In genomic region chr21:43940329-43940653, GRCh38 we compare ENCODE assay signal across 22 cellular contexts.
DNase-seq lines count a peak whose midpoint lies in the region; ATAC-seq, FAIRE-seq and TF ChIP-seq lines count a peak whose summit lies in the region.
"Had no signal": no experiment of that assay in that cellular context is flagged by ENCODE, and none has a peak within 500 bp of the region (broad histone marks: within the 10 kb centered on the region; RNA-seq: fewer than 3 reads in every experiment).

No MANE protein-coding gene starts in this region.

- no peak for DNase-seq in CD4-positive, alpha-beta memory T cell
- DNase-seq in WERI-Rb-1 (no peak), H1 (ENCODE audit: low read depth in 1 of 2, low spot score in 2 of 2) (no peak), gastrocnemius medialis (no peak), right lobe of liver (no peak), DMS79 treated with DMSO at 0.1 percent for 48 hours (lab: John Stamatoyannopoulos, UW) (no peak)
- DNase-seq: CD4-positive, CD25-positive, alpha-beta regulatory T cell; DMS 273 treated with DMSO at 0.1 percent for 48 hours; DMS79; GF-D8 had no signal

- H4K8ac ChIP-seq in H1 (ENCODE audit: extremely low read depth, insufficient read depth, low read length) = no peak overlapping the region

- no peaks in the 10 kb centered on the region for H3K79me1 ChIP-seq in H1 (ENCODE audit: low read depth, low read length)

- H3K9ac ChIP-seq in H1 (replicated peaks in 1 of 4; ENCODE audit: extremely low read depth in 1 of 4, low read depth in 3 of 4, low read length in 3 of 4) = no peak overlapping the region
- H3K9ac ChIP-seq: BLaER1 had no signal

- H4K91ac ChIP-seq in H1 (replicated peaks; ENCODE audit: insufficient read length, low read length) = no peak overlapping the region

- no peaks in the 10 kb centered on the region for H3K9me3 Mint-ChIP-seq in CD4-positive, alpha-beta memory T cell
- H3K9me3 Mint-ChIP-seq in activated T-helper 17 cell treated with anti-CD3 and anti-CD28 coated beads, Interleukin-2, amount 50 U/mL, for 72 hours = no peaks in the 10 kb centered on the region
- H3K9me3 Mint-ChIP-seq: CD4-positive, CD25-positive, alpha-beta regulatory T cell; CD8-positive, alpha-beta memory T cell; GM23338 had no signal

- no peak for TF ChIP-seq RAD21 in H1 (IDR thresholded peaks at IDR 0.05 in 1 of 2, conservative IDR thresholded peaks at IDR 0.05 in 1 of 2; ENCODE audit: low read depth in 2 of 2, low read length in 2 of 2)

- no peak overlapping the region for H3K4me2 ChIP-seq in H1 (ENCODE audit: insufficient read depth in 1 of 2, low read depth in 2 of 2, low read length in 2 of 2)
- H3K4me2 ChIP-seq: BLaER1, GM23338 had no signal

- H2AK5ac ChIP-seq in H1 (ENCODE audit: low read depth, low read length) = 0 out of 2 replicates have a peak overlapping the region, but pooled peaks have one; percentile 85

- in situ Hi-C loops in gastrocnemius medialis (cut with MboI; ENCODE audit: low sequenced_read_pairs in 4 of 4) = loop anchor here in 1 of 4 donors (25.0 kb wide), 1 partner anchor 103 kb away; no protein-coding TSS in a partner anchor

- no peak overlapping the region for H3K18ac ChIP-seq in H1 (ENCODE audit: extremely low read depth, low read length)

- POLR2A ChIA-PET in CD4-positive, alpha-beta memory T cell (lab: Charles Lee; ENCODE audit: partially characterized antibody) = no interaction called here
- POLR2A ChIA-PET in H1 (lab: Charles Lee; ENCODE audit: partially characterized antibody) = no interaction called here

- H2AFZ ChIP-seq in H1 (ENCODE audit: low read length) = no peak overlapping the region

- no peaks in the 10 kb centered on the region for H4K20me1 ChIP-seq in H1 (replicated peaks in 1 of 2; ENCODE audit: control insufficient read depth in 1 of 2, insufficient read depth in 2 of 2, low read length in 2 of 2)

- no peak overlapping the region for H3K4me3 ChIP-seq in CD4-positive, alpha-beta memory T cell (ENCODE audit: low read length in 2 of 2)
- H3K4me3 ChIP-seq in WERI-Rb-1 (ENCODE audit: low read depth, low read length) (peak overlapping the region; percentile 34), H1 (ENCODE audit: extremely low read depth in 1 of 4, insufficient read depth in 2 of 4, low read depth in 3 of 4, low read length in 4 of 4) (no peak overlapping the region), gastrocnemius medialis (no peak overlapping the region), right lobe of liver (no peak overlapping the region)
- H3K4me3 ChIP-seq: BLaER1, GM23338, HAP-1 had no signal

- no peak overlapping the region for H3K4ac ChIP-seq in H1 (replicated peaks; ENCODE audit: insufficient read length, low read depth, low read length)

- FAIRE-seq in H1 (lab: Jason Lieb, UNC) = no peak
- FAIRE-seq: A204.1, D721Med, GM18507, H54 had no signal

- no peak overlapping the region for H2BK20ac ChIP-seq in H1 (ENCODE audit: low read length)

- H2BK15ac ChIP-seq in H1 (ENCODE audit: low read length) = 0 out of 2 replicates have a peak overlapping the region, but pooled peaks have one; percentile 72

- H3K23me2 ChIP-seq in H1 (ENCODE audit: low read depth, low read length) = no peaks in the 10 kb centered on the region

- no peaks in the 10 kb centered on the region for H3K27me3 Mint-ChIP-seq in CD4-positive, alpha-beta memory T cell
- H3K27me3 Mint-ChIP-seq in activated T-helper 17 cell treated with anti-CD3 and anti-CD28 coated beads, Interleukin-2, amount 50 U/mL, for 72 hours = no peaks in the 10 kb centered on the region
- H3K27me3 Mint-ChIP-seq: B cell; CD4-positive, CD25-positive, alpha-beta regulatory T cell; CD8-positive, alpha-beta memory T cell had no signal

- H3K4me1 Mint-ChIP-seq in CD4-positive, alpha-beta memory T cell = peaks cover 12 to 29% (median 17%) of the 10 kb centered on the region in 4 donors
- peaks cover 11% of the 10 kb centered on the region for H3K4me1 Mint-ChIP-seq in activated T-helper 17 cell treated with anti-CD3 and anti-CD28 coated beads, Interleukin-2, amount 50 U/mL, for 72 hours

- no peak overlapping the region for H3K27ac ChIP-seq in CD4-positive, alpha-beta memory T cell (ENCODE audit: low read depth, low read length)
- H3K27ac ChIP-seq in WERI-Rb-1 = peak overlapping the region; percentile 71
- no peak overlapping the region for H3K27ac ChIP-seq in H1 (ENCODE audit: low read depth, low read length)
- peak overlapping the region; percentile 46 to 95 (median 72) for H3K27ac ChIP-seq in gastrocnemius medialis
- no peak overlapping the region for H3K27ac ChIP-seq in right lobe of liver
- H3K27ac ChIP-seq: 22Rv1, BLaER1, C4-2B had no signal

- H3K36me3 Mint-ChIP-seq in CD4-positive, alpha-beta memory T cell = peaks cover 4 to 6% of the 10 kb centered on the region in 2 donors
- peaks cover 4% of the 10 kb centered on the region for H3K36me3 Mint-ChIP-seq in activated T-helper 17 cell treated with anti-CD3 and anti-CD28 coated beads, Interleukin-2, amount 50 U/mL, for 72 hours (ENCODE audit: low read depth)

- CTCF ChIA-PET in CD4-positive, alpha-beta memory T cell (lab: Charles Lee; ENCODE audit: partially characterized antibody) = interaction anchor here (0.6 to 6.1 kb wide), 13 partner anchors 9 to 151 kb away, joined by 3 to 39 read pairs (median 4); partner anchors contain the start of gene RRP1
- CTCF ChIA-PET in H1 (lab: Charles Lee; ENCODE audit: partially characterized antibody) = interaction anchor here (0.6 to 10.4 kb wide), 31 partner anchors 13 to 160 kb away, joined by 3 to 188 read pairs (median 6); no protein-coding TSS in a partner anchor

- ATAC-seq in gastrocnemius medialis = no peak
- no peak for ATAC-seq in right lobe of liver
- no peak for ATAC-seq in activated T-helper 17 cell treated with anti-CD3 and anti-CD28 coated beads, Interleukin-2, amount 50 U/mL, for 72 hours (replicated peaks)

- H3K23ac ChIP-seq in H1 (ENCODE audit: insufficient read length) = no peak overlapping the region

- no peak overlapping the region for H2BK120ac ChIP-seq in H1 (replicated peaks; ENCODE audit: low read depth, low read length)

- H3K27ac Mint-ChIP-seq in CD4-positive, alpha-beta memory T cell = peak overlapping the region in 4 of 7 donors; percentile 15 to 29 (median 20)
- no peak overlapping the region for H3K27ac Mint-ChIP-seq in activated T-helper 17 cell treated with anti-CD3 and anti-CD28 coated beads, Interleukin-2, amount 50 U/mL, for 72 hours
- H3K27ac Mint-ChIP-seq: B cell, GM23338 had no signal

- no peak overlapping the region for H3K14ac ChIP-seq in H1 (ENCODE audit: insufficient read length)

- H3K4me1 ChIP-seq in CD4-positive, alpha-beta memory T cell (ENCODE audit: insufficient read depth, low read length) = peaks cover 23% of the 10 kb centered on the region
- peaks cover 0 to 2% (median 0%) of the 10 kb centered on the region in 4 experiments; a peak in 1 of 7 replicates for H3K4me1 ChIP-seq in H1 (replicated peaks in 1 of 4; ENCODE audit: control insufficient read depth in 3 of 4, insufficient read depth in 4 of 4, low read length in 3 of 4)
- peaks cover 39 to 52% of the 10 kb centered on the region in 2 donors for H3K4me1 ChIP-seq in gastrocnemius medialis
- H3K4me1 ChIP-seq in right lobe of liver = peaks cover 0 to 21% (median 0%) of the 10 kb centered on the region in 4 donors

- no peak for TF ChIP-seq EP300 in H1 (IDR thresholded peaks at IDR 0.05; ENCODE audit: borderline replicate concordance in 1 of 2, low read depth in 2 of 2, low read length in 2 of 2)

- no peaks in the 10 kb centered on the region for H3K79me2 ChIP-seq in H1 (ENCODE audit: control insufficient read depth in 1 of 2, insufficient read depth in 2 of 2, low read length in 2 of 2)

- H2BK5ac ChIP-seq in H1 (ENCODE audit: low read depth, low read length) = no peak overlapping the region

- H3K27me3 ChIP-seq in CD4-positive, alpha-beta memory T cell (ENCODE audit: insufficient read depth, low read length) = no peaks in the 10 kb centered on the region
- H3K27me3 ChIP-seq in WERI-Rb-1 (ENCODE audit: insufficient read depth, low read depth, severe bottlenecking) (no peaks in the 10 kb centered on the region), H1 (replicated peaks in 1 of 4; ENCODE audit: control insufficient read depth in 3 of 4, extremely low read depth in 1 of 4, insufficient read depth in 3 of 4, low read length in 3 of 4) (no peaks in the 10 kb centered on the region; a peak in 1 of 7 replicates), gastrocnemius medialis (no peaks in the 10 kb centered on the region), right lobe of liver (no peaks in the 10 kb centered on the region)
- H3K27me3 ChIP-seq: BLaER1 had no signal

- H3K4me3 Mint-ChIP-seq in CD4-positive, alpha-beta memory T cell = no peak overlapping the region
- H3K4me3 Mint-ChIP-seq in activated T-helper 17 cell treated with anti-CD3 and anti-CD28 coated beads, Interleukin-2, amount 50 U/mL, for 72 hours = no peak overlapping the region
- H3K4me3 Mint-ChIP-seq: B cell; CD8-positive, alpha-beta memory T cell; GM23338 had no signal

- WGBS in H1 (ENCODE audit: extremely low coverage in 1 of 2, insufficient coverage in 1 of 2, insufficient read length in 1 of 2, insufficient replicate concordance in 2 of 2, low coverage in 1 of 2, low lambda C conversion rate in 2 of 2, missing lambda C conversion rate in 1 of 2), 2 experiments = 90% methylated on average over 6 of the region's 6 CpGs; no CpG with 5 or more reads in 1 of the 2 experiments
- 73% methylated on average over 3 of the region's 6 CpGs for WGBS in right lobe of liver (ENCODE audit: insufficient coverage, low coverage, low lambda C conversion rate, missing lambda C conversion rate)

- peaks cover 5% of the 10 kb centered on the region for H3K36me3 ChIP-seq in CD4-positive, alpha-beta memory T cell (ENCODE audit: insufficient read depth, low read length)
- H3K36me3 ChIP-seq in WERI-Rb-1 (no peaks in the 10 kb centered on the region; the same call in 1 of the 2 replicates), H1 (ENCODE audit: control insufficient read depth in 2 of 4, insufficient read depth in 4 of 4, low read length in 3 of 4) (no peaks in the 10 kb centered on the region), gastrocnemius medialis (no peaks in the 10 kb centered on the region), right lobe of liver (no peaks in the 10 kb centered on the region)
- H3K36me3 ChIP-seq: HAP-1 had no signal

- H2BK12ac ChIP-seq in H1 (ENCODE audit: low read depth, low read length) = no peak overlapping the region

- TF ChIP-seq CTCF in WERI-Rb-1 (IDR thresholded peaks at IDR 0.05; ENCODE audit: low read depth, low read length) = no peak
- no peak for TF ChIP-seq CTCF in H1 (IDR thresholded peaks at IDR 0.05; ENCODE audit: control extremely low read depth in 1 of 3, insufficient read depth in 1 of 3, low read depth in 1 of 3, low read length in 3 of 3)
- TF ChIP-seq CTCF in gastrocnemius medialis (IDR thresholded peaks at IDR 0.05 in 4 of 5, conservative IDR thresholded peaks at IDR 0.05 in 1 of 5) = no peak
- no peak for TF ChIP-seq CTCF in right lobe of liver (IDR thresholded peaks at IDR 0.05)

- no peak overlapping the region for H3K56ac ChIP-seq in H1 (replicated peaks; ENCODE audit: insufficient read length, low read depth, low read length)

- H3K9me3 ChIP-seq in CD4-positive, alpha-beta memory T cell (ENCODE audit: control insufficient read depth in 1 of 2, low read length in 2 of 2) = no peaks in the 10 kb centered on the region
- H3K9me3 ChIP-seq in WERI-Rb-1 (ENCODE audit: severe bottlenecking) (no peaks in the 10 kb centered on the region), H1 (ENCODE audit: insufficient read depth in 2 of 2, low read depth in 1 of 2, low read length in 1 of 2) (no peaks in the 10 kb centered on the region), gastrocnemius medialis (no peaks in the 10 kb centered on the region), right lobe of liver (no peaks in the 10 kb centered on the region)
- H3K9me3 ChIP-seq: BLaER1, HAP-1 had no signal

- intact Hi-C loops in CD4-positive, alpha-beta memory T cell (cut with micrococcal nuclease) = no loop called here
- intact Hi-C loops in gastrocnemius medialis (cut with DNase I; ENCODE audit: low total_unique reads) = no loop called here
- intact Hi-C loops in right lobe of liver (cut with DNase I) = no loop called here

- H4K5ac ChIP-seq in H1 (ENCODE audit: insufficient read length, low read depth, low read length) = no peak overlapping the region

- TF ChIP-seq POLR2A in H1 (IDR thresholded peaks at IDR 0.05; ENCODE audit: control extremely low read depth in 1 of 2, low read depth in 2 of 2, low read length in 2 of 2) (no peak), gastrocnemius medialis (IDR thresholded peaks at IDR 0.05) (no peak), right lobe of liver (IDR thresholded peaks at IDR 0.05) (no peak)

Comparison
In these comparisons a context has a peak if more than half of its experiments do, and no peak if none do; other contexts are left out.
1. H3K27ac ChIP-seq: peak in WERI-Rb-1 (single experiment) and gastrocnemius medialis (4 of 4); none in CD4-positive, alpha-beta memory T cell (single experiment), H1 (single experiment) and right lobe of liver (0 of 3).